ENCODE assay signal across 9 cellular contexts in genomic region chr20:53942121-53942816, GRCh38.
DNase-seq lines count a peak whose midpoint lies in the region; ATAC-seq and TF ChIP-seq lines count a peak whose summit lies in the region.
"Had no signal": no experiment of that assay in that cellular context is flagged by ENCODE, and none has a peak within 500 bp of the region (broad histone marks: within the 10 kb centered on the region; RNA-seq: fewer than 3 reads in every experiment).

No MANE protein-coding gene starts in this region.

- ATAC-seq in HG02763 (IDR thresholded peaks at IDR 0.05; ENCODE audit: unreplicated experiment) (peak; percentile 37), GM21737 (IDR thresholded peaks at IDR 0.05; ENCODE audit: unreplicated experiment) (no peak)

- DNase-seq in GM12865 (ENCODE audit: low read depth) (peak; percentile 75), UCSD-AML1 (lab: John Stamatoyannopoulos, UW; ENCODE audit: unreplicated experiment) (peak; percentile 21), GM19238 (ENCODE audit: insufficient read length, low spot score) (no peak), AML-193 (lab: John Stamatoyannopoulos, UW) (no peak), NCI-H345 treated with DMSO at 0.1 percent for 48 hours (lab: John Stamatoyannopoulos, UW; ENCODE audit: unreplicated experiment) (no peak)
- DNase-seq: activated naive CD8-positive, alpha-beta T cell treated with anti-CD3 and anti-CD28 coated beads, Interleukin-2, amount 10 ng/mL, durations not matched to agents 7 days and 5 days had no signal

- no peak for TF ChIP-seq CTCF in GM12865 (IDR thresholded peaks at IDR 0.05; ENCODE audit: insufficient read depth, low read depth, low read length, missing control alignments)
- no peak for TF ChIP-seq CTCF in nephron (IDR thresholded peaks at IDR 0.05; ENCODE audit: unreplicated experiment in 3 of 3)

- no peaks in the 10 kb centered on the region for H3K27me3 Mint-ChIP-seq in nephron (ENCODE audit: low read depth)
- H3K27me3 Mint-ChIP-seq: activated naive CD8-positive, alpha-beta T cell treated with anti-CD3 and anti-CD28 coated beads, Interleukin-2, amount 10 ng/mL, durations not matched to agents 7 days and 5 days had no signal

- peaks cover 43% of the 10 kb centered on the region for H3K4me1 Mint-ChIP-seq in nephron

- peak overlapping the region; percentile 54 for H3K4me3 ChIP-seq in GM12865 (ENCODE audit: low read depth, low read length)

- no peaks in the 10 kb centered on the region for H3K36me3 Mint-ChIP-seq in nephron (ENCODE audit: low read depth)

- no peak overlapping the region for H3K4me3 Mint-ChIP-seq in nephron

- H3K9me3 Mint-ChIP-seq in nephron, result no peaks in the 10 kb centered on the region
- H3K9me3 Mint-ChIP-seq: activated naive CD8-positive, alpha-beta T cell treated with anti-CD3 and anti-CD28 coated beads, Interleukin-2, amount 10 ng/mL, durations not matched to agents 7 days and 5 days had no signal

- H3K27ac Mint-ChIP-seq in nephron, result peak overlapping the region; percentile 42 to 74 (median 51)

Comparison
In these comparisons a context has a peak if more than half of its experiments do, and no peak if none do; other contexts are left out.
1. DNase-seq: peak in GM12865 (single experiment) and UCSD-AML1 (single experiment); none in GM19238 (single experiment), AML-193 (0 of 2) and NCI-H345 treated with DMSO at 0.1 percent for 48 hours (single experiment).